In genomic region chr7:120996333-120996982, GRCh38 we compare ENCODE assay signal across 2 cellular contexts.
TF ChIP-seq lines count a peak whose summit lies in the region.

No MANE protein-coding gene starts in this region.

TF ChIP-seq in liver, 16 proteins besides CTCF, POLR2A, EP300 and RAD21 (continued from another document):
- peak; percentile 17 for TF ChIP-seq YY1 (IDR thresholded peaks at IDR 0.05)
- no peak for TF ChIP-seq GABPA (IDR thresholded peaks at IDR 0.05 in 1 of 2, conservative IDR thresholded peaks at IDR 0.05 in 1 of 2)
- no peak for TF ChIP-seq ZBTB33 (IDR thresholded peaks at IDR 0.05)
- TF ChIP-seq ATF3 (IDR thresholded peaks at IDR 0.05): no peak
- no peak for TF ChIP-seq SP1 (IDR thresholded peaks at IDR 0.05)
- no peak for TF ChIP-seq FOXA1 (IDR thresholded peaks at IDR 0.05)
- TF ChIP-seq FOXA2 (IDR thresholded peaks at IDR 0.05): no peak

TF ChIP-seq in HepG2, 621 proteins besides CTCF, POLR2A, EP300 and RAD21 (continued from another document):
- no peak for TF ChIP-seq ZMAT5 (CRISPR knock-in tag; IDR thresholded peaks at IDR 0.05; ENCODE audit: borderline replicate concordance, low read depth)
